Comparison of ENCODE assay signal across 34 cellular contexts in the genomic region with DNA sequence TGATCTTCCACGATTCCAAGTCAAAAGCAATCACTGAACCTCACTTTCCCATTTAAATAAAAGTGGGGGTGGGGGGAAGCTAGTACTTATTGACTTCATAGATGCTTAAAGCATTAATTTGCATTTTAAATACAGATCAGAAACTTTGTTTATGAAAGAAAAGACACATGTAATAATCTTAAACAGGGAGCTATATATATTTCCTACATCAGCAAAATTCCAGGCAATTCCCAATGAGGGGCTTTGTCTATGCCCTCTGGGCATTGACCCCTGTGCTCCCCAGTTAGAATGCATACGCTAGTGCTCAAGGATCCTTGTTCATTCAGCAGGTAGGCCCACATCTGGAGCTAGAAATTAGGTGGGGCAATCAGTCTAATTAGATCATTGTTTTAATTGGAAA. TPM values are rescaled to one million over a fixed set of nuclear protein-coding genes. Genes with fewer than 3 reads are reported as not detected.
"Had no signal": no experiment of that assay in that cellular context is flagged by ENCODE, and none has a peak within 500 bp of the region (broad histone marks: within the 10 kb centered on the region; RNA-seq: fewer than 3 reads in every experiment).

No MANE protein-coding gene starts in this region.

- H3K27me3 ChIP-seq: MG63, SJCRH30 had no signal

- H3K4me2 ChIP-seq: PC-9 had no signal

- DNase-seq: MG63, NCI-H1048, NCI-H1092 treated with DMSO at 0.1 percent for 48 hours, NCI-H1436, NCI-H146, NCI-H1694, NCI-H187, NCI-H1930, NCI-H2029 treated with DMSO at 0.1 percent for 48 hours, NCI-H2081 treated with DMSO at 0.1 percent for 48 hours, NCI-H2107, NCI-H2171, NCI-H226, NCI-H446 treated with DMSO at 0.1 percent for 48 hours, NCI-H510A, NCI-H524, NCI-H526, NCI-H774, PC-9, SHP77, SIG-M5, SJCRH30, T-cell had no signal

- H3K36me3 ChIP-seq: MG63, SJCRH30 had no signal

- H3K4me1 ChIP-seq: SJCRH30 had no signal

- H3K9me3 ChIP-seq: MG63, SJCRH30 had no signal

- H2AFZ ChIP-seq: PC-9 had no signal

- H3K4me3 ChIP-seq: MG63, PC-9, SJCRH30, SK-N-MC had no signal

- FAIRE-seq: RCC 7860 had no signal

- H3K27ac ChIP-seq: PC-9, RWPE1, SJCRH30, SK-N-MC had no signal

- ATAC-seq: Panc1, Right ventricle myocardium inferior, SK-N-SH treated with all-trans-retinoic acid at 6 μM for 48 hours, T-cell had no signal

RNA-seq across cellular contexts. Expression of gene SERPINI2, which starts 20.0 kb away (rescaled TPM):
- total RNA-seq: M059J; OCI-LY7; PC-9; Right ventricle myocardium inferior; RPMI7951; SJCRH30; SK-MEL-5; T-helper 1 cell treated with Interleukin-12 subunit alpha and Interleukin-12 subunit beta and Interleukin-4 antibody, amounts not matched to agents 30 ng/mL and 1 ng/mL, for 36 hours had no signal
